22 cellular contexts compared by ENCODE assay signal in the genomic region with DNA sequence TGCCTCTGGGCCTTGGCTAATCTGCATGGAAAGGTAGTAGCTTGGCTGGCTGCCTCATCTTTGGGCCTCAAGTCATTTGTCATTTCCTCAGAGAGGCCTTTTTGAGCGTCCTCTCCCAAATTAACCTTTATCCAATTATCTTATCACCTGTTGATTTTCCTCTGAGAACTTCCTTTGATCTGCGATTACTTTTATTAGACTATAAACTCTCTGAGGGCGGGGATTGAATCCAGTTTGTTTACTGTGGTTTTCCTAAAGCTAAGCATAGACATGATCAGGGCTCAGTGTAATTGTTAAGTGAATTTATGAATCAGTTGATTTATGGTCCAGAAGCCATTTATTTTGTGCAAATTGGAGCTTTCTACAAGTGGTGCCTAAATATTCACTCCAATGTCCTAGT.
"Had no signal": no experiment of that assay in that cellular context is flagged by ENCODE, and none has a peak within 500 bp of the region (broad histone marks: within the 10 kb centered on the region; RNA-seq: fewer than 3 reads in every experiment).

No MANE protein-coding gene starts in this region.

- H3K9me3 Mint-ChIP-seq: effector memory CD8-positive, alpha-beta T cell; naive B cell; neural crest cell; stimulated activated naive B cell treated with anti-CD40 and anti-IgM and Interleukin-4, amounts not matched to agents 10 μg/mL and 1 μg/mL and 100 μg/mL, for 72 hours; stimulated activated naive CD8-positive, alpha-beta T cell treated with anti-CD3 and anti-CD28 coated beads, Interleukin-15, amount 100 ng/mL, for 72 hours had no signal

- H3K4me2 ChIP-seq: hepatocyte had no signal

- H3K27me3 ChIP-seq: esophagus squamous epithelium, foreskin keratinocyte, hepatocyte, ovary, right atrium auricular region, sigmoid colon, testis, tibial nerve had no signal

- DNase-seq: effector memory CD8-positive, alpha-beta T cell; esophagus squamous epithelium; foreskin keratinocyte; head of caudate nucleus; kidney; left cardiac atrium; left ventricle myocardium superior; mesenchymal stem cell; naive B cell; ovary; sigmoid colon; stimulated activated CD4-positive, alpha-beta T cell treated with anti-CD3 and anti-CD28 coated beads, Interleukin-2, amount 100 ng/mL, for 24 hours; stimulated activated CD4-positive, alpha-beta T cell treated with anti-CD3 and anti-CD28 coated beads, Interleukin-4, amount 100 ng/mL, for 4 hours; stimulated activated naive B cell treated with anti-CD40 and anti-IgM and Interleukin-4, amounts not matched to agents 10 μg/mL and 1 μg/mL and 100 μg/mL, for 72 hours; stimulated activated naive CD8-positive, alpha-beta T cell treated with anti-CD3 and anti-CD28 coated beads, Interleukin-15, amount 100 ng/mL, for 72 hours; testis had no signal

- H3K4me1 ChIP-seq: foreskin keratinocyte had no signal

- ATAC-seq: effector memory CD8-positive, alpha-beta T cell; foreskin keratinocyte; left cardiac atrium; left ventricle myocardium superior; stimulated activated naive B cell treated with anti-CD40 and anti-IgM and Interleukin-4, amounts not matched to agents 10 μg/mL and 1 μg/mL and 100 μg/mL, for 72 hours; stimulated activated naive CD8-positive, alpha-beta T cell treated with anti-CD3 and anti-CD28 coated beads, Interleukin-15, amount 100 ng/mL, for 72 hours had no signal

- H2AFZ ChIP-seq: hepatocyte had no signal

- H3K27ac Mint-ChIP-seq: naive B cell; stimulated activated naive B cell treated with anti-CD40 and anti-IgM and Interleukin-4, amounts not matched to agents 10 μg/mL and 1 μg/mL and 100 μg/mL, for 72 hours; stimulated activated naive CD8-positive, alpha-beta T cell treated with anti-CD3 and anti-CD28 coated beads, Interleukin-15, amount 100 ng/mL, for 72 hours had no signal

- H3K9me3 ChIP-seq: esophagus squamous epithelium, ovary, right atrium auricular region, sigmoid colon, testis, tibial nerve had no signal

- H3K4me3 Mint-ChIP-seq: effector memory CD8-positive, alpha-beta T cell; naive B cell; neural crest cell; stimulated activated naive B cell treated with anti-CD40 and anti-IgM and Interleukin-4, amounts not matched to agents 10 μg/mL and 1 μg/mL and 100 μg/mL, for 72 hours; stimulated activated naive CD8-positive, alpha-beta T cell treated with anti-CD3 and anti-CD28 coated beads, Interleukin-15, amount 100 ng/mL, for 72 hours had no signal

- H3K36me3 ChIP-seq: ovary had no signal

- H3K27me3 Mint-ChIP-seq: effector memory CD8-positive, alpha-beta T cell; naive B cell; stimulated activated naive B cell treated with anti-CD40 and anti-IgM and Interleukin-4, amounts not matched to agents 10 μg/mL and 1 μg/mL and 100 μg/mL, for 72 hours; stimulated activated naive CD8-positive, alpha-beta T cell treated with anti-CD3 and anti-CD28 coated beads, Interleukin-15, amount 100 ng/mL, for 72 hours had no signal

- H3K4me3 ChIP-seq: esophagus squamous epithelium, hepatocyte, lung, ovary, right atrium auricular region, sigmoid colon, skin epidermis, testis, tibial nerve had no signal
